14 cellular contexts compared by ENCODE assay signal in genomic region chr7:75872073-75872782, GRCh38. TPM values are rescaled to one million over a fixed set of nuclear protein-coding genes. Genes with fewer than 3 reads are reported as not detected.
A peak's percentile ranks its signal among the peaks of the same experiment; 100 is the strongest.
DNase-seq lines count a peak whose midpoint lies in the region; ATAC-seq, FAIRE-seq and TF ChIP-seq lines count a peak whose summit lies in the region.
"Had no signal": no experiment of that assay in that cellular context is flagged by ENCODE, and none has a peak within 500 bp of the region (broad histone marks: within the 10 kb centered on the region; RNA-seq: fewer than 3 reads in every experiment).

No MANE protein-coding gene starts in this region.

- intact Hi-C loops in Right ventricle myocardium inferior (cut with DNase I): loop anchor here (10.0 kb wide), 1 partner anchor 123 kb away; the partner anchor contains the start of gene TMEM120A
- intact Hi-C loops in cardiac septum (cut with DNase I): no loop called here
- intact Hi-C loops in K562 (cut with micrococcal nuclease): loop anchor here (2.0 kb wide), 1 partner anchor 143 kb away; no protein-coding TSS in a partner anchor
- intact Hi-C loops in right lobe of liver (cut with DNase I): no loop called here
- intact Hi-C loops in uterus (cut with DNase I; ENCODE audit: low total_unique reads): no loop called here

- no peaks in the 10 kb centered on the region for H3K79me2 ChIP-seq in K562 (ENCODE audit: control insufficient read depth, insufficient read depth, low read length)

- H3K27ac ChIP-seq in K562 (ENCODE audit: extremely low read depth, low read depth, low read length) (no peak overlapping the region), right lobe of liver (peak overlapping the region; percentile 10 to 47 (median 40)), uterus (peak overlapping the region; percentile 29 to 48)
- H3K27ac ChIP-seq: psoas muscle had no signal

- H3K4me1 ChIP-seq in K562 (replicated peaks in 1 of 2; ENCODE audit: control insufficient read depth in 2 of 2, insufficient read depth in 2 of 2, low read length in 2 of 2): peaks cover 12 to 14% of the 10 kb centered on the region in 2 experiments; a peak in 4 of 5 replicates
- H3K4me1 ChIP-seq in right lobe of liver: no peaks in the 10 kb centered on the region
- H3K4me1 ChIP-seq in uterus: no peaks in the 10 kb centered on the region
- H3K4me1 ChIP-seq: psoas muscle, tibial nerve had no signal

- CTCF ChIA-PET in K562 (lab: Yijun Ruan, JAX; ENCODE audit: low intra/inter-chr PET ratio): interaction anchor here (0.9 kb wide), 1 partner anchor 148 kb away, joined by 3 read pairs; no protein-coding TSS in a partner anchor

- peak overlapping the region in 1 of 2 experiments; percentile 61; a peak in 1 of 4 replicates for H3K9ac ChIP-seq in K562 (ENCODE audit: insufficient read depth in 1 of 2, low read depth in 2 of 2, low read length in 2 of 2)

- no peak for TF ChIP-seq EP300 in K562 (IDR thresholded peaks at IDR 0.05; ENCODE audit: low read length)

- H3K27me3 ChIP-seq in K562 (ENCODE audit: control insufficient read depth in 2 of 2, insufficient read depth in 2 of 2, low read length in 2 of 2): no peaks in the 10 kb centered on the region
- H3K27me3 ChIP-seq in right lobe of liver: no peaks in the 10 kb centered on the region
- no peaks in the 10 kb centered on the region for H3K27me3 ChIP-seq in uterus
- H3K27me3 ChIP-seq in H7 (ENCODE audit: control insufficient read depth, insufficient read depth, low read length): no peaks in the 10 kb centered on the region
- H3K27me3 ChIP-seq: tibial nerve had no signal

- no peak for TF ChIP-seq POLR2A in K562 (conservative IDR thresholded peaks at IDR 0.05)
- TF ChIP-seq POLR2A in right lobe of liver (IDR thresholded peaks at IDR 0.05): no peak
- TF ChIP-seq POLR2A in uterus (IDR thresholded peaks at IDR 0.05): no peak

- WGBS in K562 (ENCODE audit: insufficient coverage, low coverage, missing lambda C conversion rate): 23% methylated on average over 13 of the region's 13 CpGs
- WGBS in right lobe of liver (ENCODE audit: insufficient coverage, low coverage, low lambda C conversion rate, missing lambda C conversion rate): 53% methylated on average over 13 of the region's 13 CpGs

- POLR2A ChIA-PET in K562 (lab: Yijun Ruan, JAX): interaction anchor here (0.5 to 1.6 kb wide), 6 partner anchors 9 to 397 kb away, joined by 3 to 4 read pairs (median 3); no protein-coding TSS in a partner anchor

- DNase-seq in Right ventricle myocardium inferior (ENCODE audit: missing footprints) (no peak), cardiac septum (ENCODE audit: low spot score) (no peak), K562 (ENCODE audit: extremely low read depth in 1 of 4, low spot score in 3 of 4) (peak in 2 of 4 experiments; percentile 52 to 57), right lobe of liver (no peak), uterus (no peak), H7 (no peak)
- no peak for DNase-seq in stimulated activated CD4-positive, alpha-beta T cell treated with anti-CD3 and anti-CD28 coated beads, Interleukin-4, amount 100 ng/mL, for 4 hours
- no peak for DNase-seq in stimulated activated CD8-positive, alpha-beta memory T cell treated with anti-CD3 and anti-CD28 coated beads, Interleukin-4, amount 100 ng/mL, for 48 hours
- DNase-seq: activated CD4-positive, CD25-positive, alpha-beta regulatory T cell; foreskin melanocyte; NCI-H2171 treated with DMSO at 0.1 percent for 48 hours; psoas muscle had no signal

- TF ChIP-seq CTCF in K562 (IDR thresholded peaks at IDR 0.05 in 2 of 3, conservative IDR thresholded peaks at IDR 0.05 in 1 of 3; ENCODE audit: insufficient read depth in 2 of 3, low read depth in 1 of 3, low read length in 3 of 3) (no peak), right lobe of liver (IDR thresholded peaks at IDR 0.05) (no peak), uterus (IDR thresholded peaks at IDR 0.05) (no peak)

- H3K4me3 ChIP-seq in K562: no peak overlapping the region
- H3K4me3 ChIP-seq in right lobe of liver: no peak overlapping the region
- H3K4me3 ChIP-seq in uterus: no peak overlapping the region
- no peak overlapping the region for H3K4me3 ChIP-seq in H7 (ENCODE audit: insufficient read depth, low read depth, low read length)
- H3K4me3 ChIP-seq: psoas muscle, tibial nerve had no signal

- no peaks in the 10 kb centered on the region for H4K20me1 ChIP-seq in K562 (replicated peaks; ENCODE audit: control insufficient read depth, insufficient read depth, low read length)

- BruUV-seq in K562 (replicated peaks; lab: Mats Ljungman, UMichigan): no TSS peak

- in situ Hi-C loops in K562 (cut with MboI): no loop called here

- no peaks in the 10 kb centered on the region for H3K9me1 ChIP-seq in K562 (ENCODE audit: control insufficient read depth, insufficient read depth, low read length)

- no peak for FAIRE-seq in K562 (lab: Jason Lieb, UNC)
- FAIRE-seq: G401.6 had no signal

- H3K9me3 ChIP-seq in K562 (replicated peaks; ENCODE audit: control insufficient read depth, insufficient read depth, low read depth, low read length) (no peaks in the 10 kb centered on the region), right lobe of liver (no peaks in the 10 kb centered on the region), uterus (no peaks in the 10 kb centered on the region)
- H3K9me3 ChIP-seq: psoas muscle, tibial nerve had no signal

- ATAC-seq in Right ventricle myocardium inferior (peak; percentile 71), K562 (peak; percentile 65), right lobe of liver (peak; percentile 69 to 84 (median 82))

- H3K36me3 ChIP-seq in K562 (ENCODE audit: control insufficient read depth, insufficient read depth, low read length) (no peaks in the 10 kb centered on the region), right lobe of liver (no peaks in the 10 kb centered on the region), uterus (no peaks in the 10 kb centered on the region), H7 (replicated peaks; ENCODE audit: control insufficient read depth, insufficient read depth, low read length) (no peaks in the 10 kb centered on the region)
- H3K36me3 ChIP-seq: tibial nerve had no signal

- TF ChIP-seq RAD21 in K562 (CRISPR knock-in tag; conservative IDR thresholded peaks at IDR 0.05 in 1 of 2, IDR thresholded peaks at IDR 0.05 in 1 of 2): no peak

- peak overlapping the region; percentile 23; the same call in 1 of the 2 replicates for H3K4me2 ChIP-seq in K562 (ENCODE audit: insufficient read depth, low read length)

- peak overlapping the region; percentile 46 for H2AFZ ChIP-seq in K562 (ENCODE audit: low read depth, low read length)

RNA-seq across cellular contexts. Expression of gene RHBDD2, which starts 6.6 kb away (rescaled TPM):
- total RNA-seq in Right ventricle myocardium inferior: 16.7 TPM
- total RNA-seq in cardiac septum: 33.6 TPM
- total RNA-seq in K562 (2011; cell fraction: chromatin; rRNA removed; ENCODE audit: low replicate concordance): 22.0 and 61.8 TPM in 2 replicates
- total RNA-seq in K562 (2011; cell fraction: nucleolus; rRNA removed): 61.1 and 68.0 TPM in 2 replicates
- total RNA-seq in K562 (2011; cell fraction: nucleoplasm; rRNA removed): 53.5 and 72.0 TPM in 2 replicates
- 22.3 and 29.1 TPM in 2 replicates for total RNA-seq in K562 (2014; rRNA removed)
- total RNA-seq in K562 (2014; rRNA removed; fragmentation: Illumina TruSeq; extraction: Trizol): 11.0 and 11.8 TPM in 2 replicates
- total RNA-seq in K562 (2015; rRNA removed; fragmentation: Illumina TruSeq; extraction: Trizol): 14.5 and 14.9 TPM in 2 replicates
- total RNA-seq in K562 (2021): 33.6 and 36.7 TPM in 2 replicates
- 17.9 and 33.4 TPM in 2 replicates for polyA plus RNA-seq in K562 (2011; rRNA removed)
- polyA plus RNA-seq in K562 (2011; cell fraction: cytosol; rRNA removed): 31.3 and 72.7 TPM in 2 replicates
- 19.7 and 50.0 TPM in 2 replicates for polyA plus RNA-seq in K562 (2011; cell fraction: nucleus; rRNA removed)
- polyA plus RNA-seq in K562 (2012): 37.9 and 107 TPM in 2 replicates
- polyA plus RNA-seq in K562 (2014; fragmentation: Illumina TruSeq; extraction: Trizol): 23.8 and 45.5 TPM in 2 replicates
- 1 to 10 TPM; 3.3 to 5.4 TPM for polyA plus RNA-seq in K562 (2014; fragmentation: Nextera tagmentation; extraction: Ambion mirVana)
- 20.1 and 20.9 TPM in 2 replicates for polyA plus RNA-seq in K562 (2014; rRNA removed)
- 12.8 and 15.1 TPM in 2 replicates for polyA minus RNA-seq in K562 (2011; rRNA and poly(A)+ RNA removed)
- 20.8 and 31.7 TPM in 2 replicates for polyA minus RNA-seq in K562 (2011; cell fraction: cytosol; rRNA and poly(A)+ RNA removed)
- 10.0 and 15.5 TPM in 2 replicates for polyA minus RNA-seq in K562 (2011; cell fraction: nucleus; rRNA and poly(A)+ RNA removed)
- 10 to 100 TPM; 24.4 to 56.1 (median 31.7) TPM for total RNA-seq in right lobe of liver
- 10 to 100 TPM in 2 of 4 donors, 1 to 10 TPM in 2; 2.0 to 45.4 (median 11.3) TPM for total RNA-seq in uterus
- total RNA-seq in H7 (2014; rRNA removed; shearing (Covaris generic)): 23.7 and 28.1 TPM in 2 replicates

RNA-seq across cellular contexts. Expression of gene POR, which starts 42.7 kb away (rescaled TPM):
- total RNA-seq in Right ventricle myocardium inferior: 66.3 TPM
- 39.7 TPM for total RNA-seq in cardiac septum
- 102 and 236 TPM in 2 replicates for total RNA-seq in K562 (2011; cell fraction: chromatin; rRNA removed; ENCODE audit: low replicate concordance)
- 297 and 329 TPM in 2 replicates for total RNA-seq in K562 (2011; cell fraction: nucleolus; rRNA removed)
- 126 and 148 TPM in 2 replicates for total RNA-seq in K562 (2011; cell fraction: nucleoplasm; rRNA removed)
- total RNA-seq in K562 (2014; rRNA removed): 137 and 192 TPM in 2 replicates
- 36.0 and 53.7 TPM in 2 replicates for total RNA-seq in K562 (2014; rRNA removed; fragmentation: Illumina TruSeq; extraction: Trizol)
- total RNA-seq in K562 (2015; rRNA removed; fragmentation: Illumina TruSeq; extraction: Trizol): 40.8 and 42.0 TPM in 2 replicates
- 138 and 142 TPM in 2 replicates for total RNA-seq in K562 (2021)
- polyA plus RNA-seq in K562 (2011; rRNA removed): 33.8 and 51.7 TPM in 2 replicates
- polyA plus RNA-seq in K562 (2011; cell fraction: cytosol; rRNA removed): 42.7 and 139 TPM in 2 replicates
- 158 and 263 TPM in 2 replicates for polyA plus RNA-seq in K562 (2011; cell fraction: nucleus; rRNA removed)
- 72.0 and 103 TPM in 2 replicates for polyA plus RNA-seq in K562 (2012)
- 75.6 and 89.8 TPM in 2 replicates for polyA plus RNA-seq in K562 (2014; fragmentation: Illumina TruSeq; extraction: Trizol)
- polyA plus RNA-seq in K562 (2014; fragmentation: Nextera tagmentation; extraction: Ambion mirVana): 10 to 100 TPM in 1 of 2 experiments, 1 to 10 TPM in 1; 4.7 to 10.6 TPM
- 67.5 and 76.6 TPM in 2 replicates for polyA plus RNA-seq in K562 (2014; rRNA removed)
- 24.0 and 27.0 TPM in 2 replicates for polyA minus RNA-seq in K562 (2011; rRNA and poly(A)+ RNA removed)
- 76.6 and 85.5 TPM in 2 replicates for polyA minus RNA-seq in K562 (2011; cell fraction: cytosol; rRNA and poly(A)+ RNA removed)
- 41.2 and 50.2 TPM in 2 replicates for polyA minus RNA-seq in K562 (2011; cell fraction: nucleus; rRNA and poly(A)+ RNA removed)
- total RNA-seq in right lobe of liver: 1,000 to 10,000 TPM in 1 of 6 experiments, 100 to 1,000 TPM in 5; 370 to 1,042 (median 725) TPM
- total RNA-seq in uterus: 100 to 1,000 TPM in 1 of 4 donors, 10 to 100 TPM in 2, 1 to 10 TPM in 1; 10.0 to 122 (median 69.2) TPM
- total RNA-seq in H7 (2014; rRNA removed; shearing (Covaris generic)): 120 and 142 TPM in 2 replicates

RNA-seq across cellular contexts. Expression of gene CCL24, which starts 58.6 kb away (rescaled TPM):
- total RNA-seq in Right ventricle myocardium inferior: not detected
- not detected for total RNA-seq in cardiac septum
- 2.5 TPM in 1 of 2 replicates, not detected in the other for total RNA-seq in K562 (2011; cell fraction: chromatin; rRNA removed; ENCODE audit: low replicate concordance)
- 2.9 and 3.2 TPM in 2 replicates for total RNA-seq in K562 (2011; cell fraction: nucleolus; rRNA removed)
- total RNA-seq in K562 (2011; cell fraction: nucleoplasm; rRNA removed): 2.6 TPM in 1 of 2 replicates, not detected in the other
- 0.45 and 1.0 TPM in 2 replicates for total RNA-seq in K562 (2014; rRNA removed)
- total RNA-seq in K562 (2014; rRNA removed; fragmentation: Illumina TruSeq; extraction: Trizol): 0.38 and 0.58 TPM in 2 replicates
- 1.8 TPM in 2 replicates for total RNA-seq in K562 (2015; rRNA removed; fragmentation: Illumina TruSeq; extraction: Trizol)
- total RNA-seq in K562 (2021): 0.45 and 0.80 TPM in 2 replicates
- 1.1 and 3.6 TPM in 2 replicates for polyA plus RNA-seq in K562 (2011; rRNA removed)
- polyA plus RNA-seq in K562 (2011; cell fraction: cytosol; rRNA removed): 1.7 and 10.5 TPM in 2 replicates
- polyA plus RNA-seq in K562 (2011; cell fraction: nucleus; rRNA removed): 2.2 TPM in 1 of 2 replicates, not detected in the other
- polyA plus RNA-seq in K562 (2012): 0.92 and 1.1 TPM in 2 replicates
- 1.0 TPM in 2 replicates for polyA plus RNA-seq in K562 (2014; fragmentation: Illumina TruSeq; extraction: Trizol)
- under 1 TPM in 1 of 2 experiments, not detected in 1; 0.85 TPM for polyA plus RNA-seq in K562 (2014; fragmentation: Nextera tagmentation; extraction: Ambion mirVana)
- 0.77 and 1.3 TPM in 2 replicates for polyA plus RNA-seq in K562 (2014; rRNA removed)
- polyA minus RNA-seq in K562 (2011; rRNA and poly(A)+ RNA removed): 0.42 and 2.8 TPM in 2 replicates
- not detected in 2 replicates for polyA minus RNA-seq in K562 (2011; cell fraction: cytosol; rRNA and poly(A)+ RNA removed)
- polyA minus RNA-seq in K562 (2011; cell fraction: nucleus; rRNA and poly(A)+ RNA removed): not detected in 2 replicates
- total RNA-seq in right lobe of liver: 1 to 10 TPM in 2 of 6 experiments, not detected in 4; 1.1 to 1.2 TPM
- total RNA-seq in uterus: not detected
- not detected in 2 replicates for total RNA-seq in H7 (2014; rRNA removed; shearing (Covaris generic))
- total RNA-seq: psoas muscle, tibial nerve had no signal
- polyA plus RNA-seq: psoas muscle had no signal

Comparison
In these comparisons a context has a peak if more than half of its experiments do, and no peak if none do; other contexts are left out.
1. intact Hi-C loops: an anchor here in Right ventricle myocardium inferior (10.0 kb wide) and K562 (2.0 kb wide); none called in cardiac septum, right lobe of liver and uterus.